In genomic region chr16:19599968-19600716, GRCh38 we compare ENCODE assay signal across 15 cellular contexts.
"Had no signal": no experiment of that assay in that cellular context is flagged by ENCODE, and none has a peak within 500 bp of the region (broad histone marks: within the 10 kb centered on the region; RNA-seq: fewer than 3 reads in every experiment).

No MANE protein-coding gene starts in this region.

- H3K4me3 ChIP-seq: adrenal gland, cardiac muscle cell, colonic mucosa, ovary, tibial artery had no signal

- DNase-seq: activated CD4-positive, alpha-beta memory T cell treated with anti-CD3 and anti-CD28 coated beads, Interleukin-2, amount 10 ng/mL, durations not matched to agents 7 days and 5 days; activated T-cell treated with anti-CD3 and anti-CD28 coated beads, Interleukin-2, amount 50 U/mL, for 24 hours; adrenal gland; colonic mucosa; effector CD4-positive, alpha-beta T cell; foreskin fibroblast; glutamatergic neuron; hypothalamus; kidney; ovary; stimulated activated naive CD8-positive, alpha-beta T cell treated with anti-CD3 and anti-CD28 coated beads, Interleukin-15, amount 100 ng/mL, for 72 hours; tibial artery had no signal

- H3K9me3 Mint-ChIP-seq: activated CD4-positive, alpha-beta memory T cell treated with anti-CD3 and anti-CD28 coated beads, Interleukin-2, amount 10 ng/mL, durations not matched to agents 7 days and 5 days; activated naive CD4-positive, alpha-beta T cell treated with anti-CD3 and anti-CD28 coated beads, Interleukin-2, amount 50 U/mL, for 24 hours; activated T-cell treated with anti-CD3 and anti-CD28 coated beads, Interleukin-2, amount 50 U/mL, for 24 hours; stimulated activated naive CD8-positive, alpha-beta T cell treated with anti-CD3 and anti-CD28 coated beads, Interleukin-15, amount 100 ng/mL, for 72 hours had no signal

- ATAC-seq: stimulated activated naive CD8-positive, alpha-beta T cell treated with anti-CD3 and anti-CD28 coated beads, Interleukin-15, amount 100 ng/mL, for 72 hours had no signal

- H3K4me1 ChIP-seq: colonic mucosa, tibial artery had no signal

- H3K27me3 ChIP-seq: adrenal gland, cardiac muscle cell, colonic mucosa, ovary, tibial artery had no signal

- H3K9me3 ChIP-seq: adrenal gland, colonic mucosa, ovary, tibial artery had no signal

- H3K27ac ChIP-seq: adrenal gland, cardiac muscle cell, colonic mucosa, tibial artery, VCaP had no signal

- H3K4me3 Mint-ChIP-seq: activated CD4-positive, alpha-beta memory T cell treated with anti-CD3 and anti-CD28 coated beads, Interleukin-2, amount 10 ng/mL, durations not matched to agents 7 days and 5 days; activated naive CD4-positive, alpha-beta T cell treated with anti-CD3 and anti-CD28 coated beads, Interleukin-2, amount 50 U/mL, for 24 hours; activated T-cell treated with anti-CD3 and anti-CD28 coated beads, Interleukin-2, amount 50 U/mL, for 24 hours; stimulated activated naive CD8-positive, alpha-beta T cell treated with anti-CD3 and anti-CD28 coated beads, Interleukin-15, amount 100 ng/mL, for 72 hours had no signal

- H3K36me3 ChIP-seq: cardiac muscle cell, colonic mucosa, ovary had no signal

- H3K4me1 Mint-ChIP-seq: activated CD4-positive, alpha-beta memory T cell treated with anti-CD3 and anti-CD28 coated beads, Interleukin-2, amount 10 ng/mL, durations not matched to agents 7 days and 5 days; activated naive CD4-positive, alpha-beta T cell treated with anti-CD3 and anti-CD28 coated beads, Interleukin-2, amount 50 U/mL, for 24 hours; stimulated activated naive CD8-positive, alpha-beta T cell treated with anti-CD3 and anti-CD28 coated beads, Interleukin-15, amount 100 ng/mL, for 72 hours had no signal

- H3K27me3 Mint-ChIP-seq: activated CD4-positive, alpha-beta memory T cell treated with anti-CD3 and anti-CD28 coated beads, Interleukin-2, amount 10 ng/mL, durations not matched to agents 7 days and 5 days; activated naive CD4-positive, alpha-beta T cell treated with anti-CD3 and anti-CD28 coated beads, Interleukin-2, amount 50 U/mL, for 24 hours; activated T-cell treated with anti-CD3 and anti-CD28 coated beads, Interleukin-2, amount 50 U/mL, for 24 hours; stimulated activated naive CD8-positive, alpha-beta T cell treated with anti-CD3 and anti-CD28 coated beads, Interleukin-15, amount 100 ng/mL, for 72 hours had no signal

- H3K27ac Mint-ChIP-seq: activated CD4-positive, alpha-beta memory T cell treated with anti-CD3 and anti-CD28 coated beads, Interleukin-2, amount 10 ng/mL, durations not matched to agents 7 days and 5 days; activated naive CD4-positive, alpha-beta T cell treated with anti-CD3 and anti-CD28 coated beads, Interleukin-2, amount 50 U/mL, for 24 hours; activated T-cell treated with anti-CD3 and anti-CD28 coated beads, Interleukin-2, amount 50 U/mL, for 24 hours had no signal
